1 cellular context compared by ENCODE assay signal in genomic region chr20:63915471-63915870, GRCh38.
TF ChIP-seq lines count a peak whose summit lies in the region.

No MANE protein-coding gene starts in this region.

TF ChIP-seq in IMR-90, 13 proteins besides CTCF, POLR2A, EP300 and RAD21 (continued from another document):
- TF ChIP-seq, protein P1, sequence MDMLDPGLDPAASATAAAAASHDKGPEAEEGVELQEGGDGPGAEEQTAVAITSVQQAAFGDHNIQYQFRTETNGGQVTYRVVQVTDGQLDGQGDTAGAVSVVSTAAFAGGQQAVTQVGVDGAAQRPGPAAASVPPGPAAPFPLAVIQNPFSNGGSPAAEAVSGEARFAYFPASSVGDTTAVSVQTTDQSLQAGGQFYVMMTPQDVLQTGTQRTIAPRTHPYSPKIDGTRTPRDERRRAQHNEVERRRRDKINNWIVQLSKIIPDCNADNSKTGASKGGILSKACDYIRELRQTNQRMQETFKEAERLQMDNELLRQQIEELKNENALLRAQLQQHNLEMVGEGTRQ (IDR thresholded peaks at IDR 0.05; ENCODE audit: low read depth, low read length) = no peak
- TF ChIP-seq MXI1 (IDR thresholded peaks at IDR 0.05; ENCODE audit: borderline replicate concordance, low read depth, low read length) = no peak
- no peak for TF ChIP-seq CHD1 (IDR thresholded peaks at IDR 0.05; ENCODE audit: low read depth, low read length)
- no peak for TF ChIP-seq RFX5 (IDR thresholded peaks at IDR 0.05; ENCODE audit: low read depth, low read length)
- TF ChIP-seq, protein P2, sequence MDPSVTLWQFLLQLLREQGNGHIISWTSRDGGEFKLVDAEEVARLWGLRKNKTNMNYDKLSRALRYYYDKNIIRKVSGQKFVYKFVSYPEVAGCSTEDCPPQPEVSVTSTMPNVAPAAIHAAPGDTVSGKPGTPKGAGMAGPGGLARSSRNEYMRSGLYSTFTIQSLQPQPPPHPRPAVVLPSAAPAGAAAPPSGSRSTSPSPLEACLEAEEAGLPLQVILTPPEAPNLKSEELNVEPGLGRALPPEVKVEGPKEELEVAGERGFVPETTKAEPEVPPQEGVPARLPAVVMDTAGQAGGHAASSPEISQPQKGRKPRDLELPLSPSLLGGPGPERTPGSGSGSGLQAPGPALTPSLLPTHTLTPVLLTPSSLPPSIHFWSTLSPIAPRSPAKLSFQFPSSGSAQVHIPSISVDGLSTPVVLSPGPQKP (IDR thresholded peaks at IDR 0.05; ENCODE audit: borderline replicate concordance, low read depth, low read length) = no peak
- TF ChIP-seq MAFK (IDR thresholded peaks at IDR 0.05; ENCODE audit: low read depth, low read length) = no peak
- no peak for TF ChIP-seq CEBPB (IDR thresholded peaks at IDR 0.05; ENCODE audit: low read depth, low read length)
- TF ChIP-seq BHLHE40 (IDR thresholded peaks at IDR 0.05; ENCODE audit: low read depth, low read length) = no peak
- no peak for TF ChIP-seq NFE2L2 (IDR thresholded peaks at IDR 0.05; ENCODE audit: low read depth, low read length)
- TF ChIP-seq FOS (IDR thresholded peaks at IDR 0.05; ENCODE audit: low read depth, low read length) = no peak
TF ChIP-seq in IMR-90: peak in this region for 0.
